10 cellular contexts compared by ENCODE assay signal in genomic region chr14:75487155-75487671, GRCh38. TPM values are rescaled to one million over a fixed set of nuclear protein-coding genes. Genes with fewer than 3 reads are reported as not detected.
DNase-seq lines count a peak whose midpoint lies in the region; ATAC-seq and TF ChIP-seq lines count a peak whose summit lies in the region.
"Had no signal": no experiment of that assay in that cellular context is flagged by ENCODE, and none has a peak within 500 bp of the region (broad histone marks: within the 10 kb centered on the region; RNA-seq: fewer than 3 reads in every experiment).

No MANE protein-coding gene starts in this region.

- TF ChIP-seq CTCF in GM13976 (IDR thresholded peaks at IDR 0.05; ENCODE audit: borderline replicate concordance, control extremely low read depth, extremely low read depth, insufficient read depth, missing control alignments) (no peak), epithelial cell of esophagus (IDR thresholded peaks at IDR 0.05; ENCODE audit: insufficient read depth, low read depth, low read length, missing control alignments) (no peak)

- in situ Hi-C loops in GM13976 (cut with MboI; ENCODE audit: low sequenced_read_pairs, unreplicated experiment) = loop anchor here (10.0 to 25.0 kb wide), 2 partner anchors 182 to 350 kb away; partner anchors contain the start of gene NEK9

- ATAC-seq in GM21515 (IDR thresholded peaks at IDR 0.05; ENCODE audit: unreplicated experiment) (peak; percentile 65), HG03575 (IDR thresholded peaks at IDR 0.05; ENCODE audit: extremely low read depth, insufficient number of reproducible peaks, low FRiP score, unreplicated experiment) (peak; percentile 58), SK-N-SH treated with all-trans-retinoic acid at 6 μM for 48 hours (no peak)

- H3K4me3 ChIP-seq in epithelial cell of esophagus (ENCODE audit: low read length) = no peak overlapping the region
- H3K4me3 ChIP-seq: smooth muscle cell had no signal

- DNase-seq in GM13976 (ENCODE audit: low spot score) = peak; percentile 57
- DNase-seq in epithelial cell of esophagus (ENCODE audit: low read depth) = peak; percentile 88
- no peak for DNase-seq in medulla oblongata (ENCODE audit: extremely low spot score)
- no peak for DNase-seq in NCI-H2227 (lab: John Stamatoyannopoulos, UW; ENCODE audit: unreplicated experiment)
- no peak for DNase-seq in SK-N-DZ (ENCODE audit: low spot score)
- DNase-seq: NCI-H526 treated with DMSO at 0.1 percent for 48 hours had no signal

TF ChIP-seq in SK-N-SH treated with all-trans-retinoic acid at 6 μM for 48 hours, 23 proteins besides CTCF, POLR2A, EP300 and RAD21:
- TF ChIP-seq GLIS3 (CRISPR knock-in tag; IDR thresholded peaks at IDR 0.05) (no peak), SNAI2 (CRISPR knock-in tag; IDR thresholded peaks at IDR 0.05) (no peak)

RNA-seq across cellular contexts. Expression of gene BATF, which starts 35.1 kb away (rescaled TPM):
- not detected in 2 replicates for polyA plus RNA-seq in SK-N-DZ (2014; cell fraction: cytosol; rRNA removed)
- not detected in 2 replicates for polyA plus RNA-seq in SK-N-DZ (2014; cell fraction: nucleus; rRNA removed)
- polyA plus RNA-seq: smooth muscle cell had no signal

RNA-seq across cellular contexts. Expression of gene JDP2, which starts 59.4 kb away (rescaled TPM):
- 4.4 and 5.8 TPM in 2 replicates for polyA plus RNA-seq in SK-N-DZ (2014; cell fraction: cytosol; rRNA removed)
- 3.3 and 3.5 TPM in 2 replicates for polyA plus RNA-seq in SK-N-DZ (2014; cell fraction: nucleus; rRNA removed)

Comparison
In these comparisons a context has a peak if more than half of its experiments do, and no peak if none do; other contexts are left out.
1. DNase-seq: peak in GM13976 (single experiment) and epithelial cell of esophagus (single experiment); none in medulla oblongata (single experiment), NCI-H2227 (single experiment) and SK-N-DZ (single experiment).